ENCODE assay signal across 28 cellular contexts in the genomic region with DNA sequence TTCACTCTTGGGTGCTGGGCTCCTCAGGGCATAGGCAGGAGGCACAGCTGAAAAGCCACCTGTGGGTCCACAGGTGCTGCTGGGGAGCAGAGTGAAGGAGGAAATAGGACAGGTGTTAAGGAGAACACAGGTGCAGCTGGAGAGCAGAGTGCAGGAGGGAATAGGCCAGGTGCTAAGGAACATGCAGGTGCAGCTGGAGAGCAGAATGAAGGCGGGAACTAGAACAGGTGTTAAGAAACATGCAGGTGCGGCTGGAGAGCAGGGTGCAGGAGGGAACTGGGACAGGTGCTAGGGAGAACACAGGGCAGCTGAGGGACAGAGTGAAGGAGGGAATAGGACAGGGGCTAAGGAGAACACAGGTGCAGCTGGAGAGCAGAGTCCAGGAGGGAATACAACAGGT. TPM values are rescaled to one million over a fixed set of nuclear protein-coding genes. Genes with fewer than 3 reads are reported as not detected.
DNase-seq lines count a peak whose midpoint lies in the region; ATAC-seq and FAIRE-seq lines count a peak whose summit lies in the region.
"Had no signal": no experiment of that assay in that cellular context is flagged by ENCODE, and none has a peak within 500 bp of the region (broad histone marks: within the 10 kb centered on the region; RNA-seq: fewer than 3 reads in every experiment).

No MANE protein-coding gene starts in this region.

- no peaks in the 10 kb centered on the region for H3K27me3 ChIP-seq in right cardiac atrium (ENCODE audit: control insufficient read depth, insufficient read depth)

- intact Hi-C loops in left colon (cut with DNase I, micrococcal nuclease) (no loop called here), right cardiac atrium (cut with DNase I) (no loop called here)

- 62% methylated on average over 2 of the region's 2 CpGs for WGBS in right cardiac atrium

- no peak overlapping the region for H3K27ac ChIP-seq in right cardiac atrium (ENCODE audit: low read length)
- H3K27ac ChIP-seq: hepatocyte, left ventricle myocardium inferior, suprapubic skin, uterus had no signal

- FAIRE-seq in GM19239 (lab: Jason Lieb, UNC), result no peak

- H3K4me1 ChIP-seq in right cardiac atrium (ENCODE audit: control insufficient read depth, insufficient read depth, low read length), result no peaks in the 10 kb centered on the region

- DNase-seq in DMS79 (lab: John Stamatoyannopoulos, UW), result peak; percentile 61
- DNase-seq in NCI-H146 treated with DMSO at 0.1 percent for 48 hours (lab: John Stamatoyannopoulos, UW; ENCODE audit: unreplicated experiment), result peak; percentile 22
- peak; percentile 58 for DNase-seq in NCI-H345 (lab: John Stamatoyannopoulos, UW)
- DNase-seq in left colon, result no peak
- DNase-seq in right cardiac atrium, result no peak
- DNase-seq in stimulated activated CD4-positive, alpha-beta T cell treated with anti-CD3 and anti-CD28 coated beads, Interleukin-4, amount 100 ng/mL, for 1 hour, result no peak
- no peak for DNase-seq in GM19239 (ENCODE audit: insufficient read length, low spot score)
- DNase-seq: activated CD8-positive, alpha-beta T cell treated with anti-CD3 and anti-CD28 coated beads, Interleukin-2, amount 10 ng/mL, durations not matched to agents 7 days and 5 days; activated gamma-delta T cell; activated naive CD8-positive, alpha-beta T cell treated with anti-CD3 and anti-CD28 coated beads, Interleukin-2, amount 50 U/mL, for 24 hours; effector CD8-positive, alpha-beta T cell; erythroblast; foreskin fibroblast; GF-D8; HFFc6; immature natural killer cell; Karpas-422; left ventricle myocardium inferior; midbrain; natural killer cell; NCI-H1048; NCI-H526 treated with DMSO at 0.1 percent for 48 hours; uterus had no signal

- peak; percentile 25 for ATAC-seq in left colon
- ATAC-seq in right cardiac atrium, result no peak
- ATAC-seq in GM21786 (IDR thresholded peaks at IDR 0.05; ENCODE audit: unreplicated experiment), result no peak
- ATAC-seq: activated CD8-positive, alpha-beta T cell treated with anti-CD3 and anti-CD28 coated beads, Interleukin-2, amount 10 ng/mL, durations not matched to agents 7 days and 5 days; activated naive CD8-positive, alpha-beta T cell treated with anti-CD3 and anti-CD28 coated beads, Interleukin-2, amount 50 U/mL, for 24 hours; natural killer cell; stimulated activated memory B cell treated with anti-CD40 and anti-IgM and Interleukin-4, amounts not matched to agents 10 μg/mL and 1 μg/mL and 100 μg/mL, for 72 hours had no signal

- H3K4me3 ChIP-seq in right cardiac atrium (ENCODE audit: low read length), result no peak overlapping the region
- H3K4me3 ChIP-seq: hepatocyte, left ventricle myocardium inferior, suprapubic skin, uterus had no signal

- no peaks in the 10 kb centered on the region for H3K9me3 ChIP-seq in right cardiac atrium (ENCODE audit: control insufficient read depth, low read length)
- H3K9me3 ChIP-seq: suprapubic skin, uterus had no signal

RNA-seq across cellular contexts. Expression of a gene that starts 43.8 kb away (rescaled TPM):
- under 1 TPM in 1 of 2 donors, not detected in 1; 0.39 TPM for total RNA-seq in left colon
- under 1 TPM in 1 of 4 donors, not detected in 3; 0.06 TPM for total RNA-seq in right cardiac atrium
- polyA plus RNA-seq in right cardiac atrium, result under 0.01 TPM
- total RNA-seq: activated CD8-positive, alpha-beta T cell treated with anti-CD3 and anti-CD28 coated beads, Interleukin-2, amount 10 ng/mL, durations not matched to agents 7 days and 5 days; left ventricle myocardium inferior had no signal
- polyA plus RNA-seq: CD14-positive monocyte, immature natural killer cell had no signal

Comparison
In these comparisons a context has a peak if more than half of its experiments do, and no peak if none do; other contexts are left out.
1. DNase-seq: peak in DMS79 (single experiment), NCI-H146 treated with DMSO at 0.1 percent for 48 hours (single experiment) and NCI-H345 (single experiment); none in left colon (0 of 2), right cardiac atrium (0 of 3), stimulated activated CD4-positive, alpha-beta T cell treated with anti-CD3 and anti-CD28 coated beads, Interleukin-4, amount 100 ng/mL, for 1 hour (single experiment) and GM19239 (single experiment).